In genomic region chr21:19245188-19245580, GRCh38 we compare ENCODE assay signal across 26 cellular contexts.
DNase-seq lines count a peak whose midpoint lies in the region; ATAC-seq, FAIRE-seq and TF ChIP-seq lines count a peak whose summit lies in the region.
"Had no signal": no experiment of that assay in that cellular context is flagged by ENCODE, and none has a peak within 500 bp of the region (broad histone marks: within the 10 kb centered on the region; RNA-seq: fewer than 3 reads in every experiment).

No MANE protein-coding gene starts in this region.

- no peaks in the 10 kb centered on the region for H3K27me3 ChIP-seq in aorta (ENCODE audit: control insufficient read depth in 1 of 2, insufficient read depth in 2 of 2, low read length in 1 of 2)
- H3K27me3 ChIP-seq: BE2C; BLaER1 treated with 17β-estradiol and CSF1 and Interleukin-3, amounts not matched to agents 10 nM and 100 nM had no signal

- no peak for TF ChIP-seq CTCF in kidney (IDR thresholded peaks at IDR 0.05; ENCODE audit: borderline replicate concordance, extremely low read depth, insufficient read depth)

- H3K36me3 ChIP-seq in kidney (ENCODE audit: control insufficient read depth in 1 of 2, insufficient read depth in 2 of 2, low read length in 2 of 2) (no peaks in the 10 kb centered on the region), aorta (ENCODE audit: control insufficient read depth in 1 of 2, insufficient read depth in 2 of 2, low read length in 1 of 2) (no peaks in the 10 kb centered on the region)
- H3K36me3 ChIP-seq: BE2C; BLaER1 treated with 17β-estradiol and CSF1 and Interleukin-3, amounts not matched to agents 10 nM and 100 nM; HAP-1 had no signal

- 97 to 98% methylated on average over 14 of the region's 14 CpGs for WGBS in aorta, 2 donors

- H3K27ac ChIP-seq in kidney (ENCODE audit: low read depth in 2 of 2, low read length in 2 of 2) (no peak overlapping the region), aorta (ENCODE audit: low read depth in 1 of 2, low read length in 2 of 2) (no peak overlapping the region)
- H3K27ac ChIP-seq: A549; BLaER1 treated with 17β-estradiol and CSF1 and Interleukin-3, amounts not matched to agents 10 nM and 100 nM had no signal

- peak; percentile 7 for DNase-seq in left cardiac atrium
- no peak for DNase-seq in Right ventricle myocardium superior
- peak; percentile 46 for DNase-seq in kidney
- DNase-seq in sciatic nerve (ENCODE audit: low spot score), result peak; percentile 43
- DNase-seq in aorta, result peak in 1 of 2 donors; percentile 27
- DNase-seq in medulla oblongata (ENCODE audit: extremely low spot score), result no peak
- DNase-seq in RCC 7860 (ENCODE audit: low spot score), result no peak
- no peak for DNase-seq in cerebellar nuclear complex (lab: John Stamatoyannopoulos, UW)
- DNase-seq: 8988T; ACHN; AML-193; BE2C; CD4-positive, alpha-beta T cell; CD8-positive, alpha-beta memory T cell; DMS 273 treated with DMSO at 0.1 percent for 48 hours; DMS53; DMS79 treated with DMSO at 0.1 percent for 48 hours; GF-D8; HFFc6 had no signal

- FAIRE-seq in kidney (lab: Jason Lieb, UNC) (no peak), RCC 7860 (lab: Jason Lieb, UNC) (no peak)
- FAIRE-seq: A549, D721Med, GM12891, GM18507 had no signal

- H3K9ac ChIP-seq in kidney (ENCODE audit: low read length in 2 of 2), result no peak overlapping the region
- H3K9ac ChIP-seq: BLaER1 treated with 17β-estradiol and CSF1 and Interleukin-3, amounts not matched to agents 10 nM and 100 nM had no signal

- no peak overlapping the region for H3K4me3 ChIP-seq in kidney (ENCODE audit: low read length in 2 of 2)
- no peak overlapping the region for H3K4me3 ChIP-seq in aorta (ENCODE audit: low read length in 2 of 2)
- H3K4me3 ChIP-seq: A549; BLaER1 treated with 17β-estradiol and CSF1 and Interleukin-3, amounts not matched to agents 10 nM and 100 nM; GM23338; HAP-1 had no signal

- H3K4me1 ChIP-seq in kidney (ENCODE audit: control insufficient read depth in 1 of 2, insufficient read depth in 1 of 2, low read depth in 1 of 2, low read length in 2 of 2) (no peaks in the 10 kb centered on the region), aorta (ENCODE audit: control insufficient read depth in 1 of 2, insufficient read depth in 2 of 2, low read length in 2 of 2) (no peaks in the 10 kb centered on the region)
- H3K4me1 ChIP-seq: A549; BE2C; BLaER1 treated with 17β-estradiol and CSF1 and Interleukin-3, amounts not matched to agents 10 nM and 100 nM; HAP-1 had no signal

- ATAC-seq in left cardiac atrium, result no peak
- ATAC-seq in Right ventricle myocardium superior (ENCODE audit: poor library complexity), result no peak
- ATAC-seq in sciatic nerve, result no peak
- ATAC-seq in aorta (ENCODE audit: low FRiP score), result peak; percentile 59
- ATAC-seq: A549, GM23338 had no signal

- intact Hi-C loops in left cardiac atrium (cut with DNase I), result no loop called here
- intact Hi-C loops in Right ventricle myocardium superior (cut with DNase I), result no loop called here
- intact Hi-C loops in kidney (cut with DNase I), result no loop called here
- intact Hi-C loops in sciatic nerve (cut with DNase I), result no loop called here
- intact Hi-C loops in aorta (cut with DNase I), result no loop called here

- no peaks in the 10 kb centered on the region for H3K9me3 ChIP-seq in kidney (ENCODE audit: control insufficient read depth in 1 of 2, low read length in 2 of 2)
- H3K9me3 ChIP-seq in aorta (ENCODE audit: control insufficient read depth, low read length), result no peaks in the 10 kb centered on the region
- H3K9me3 ChIP-seq: A549, BE2C, HAP-1 had no signal

Comparison
In these comparisons a context has a peak if more than half of its experiments do, and no peak if none do; other contexts are left out.
1. DNase-seq: peak in left cardiac atrium (single experiment), kidney (single experiment) and sciatic nerve (single experiment); none in Right ventricle myocardium superior (single experiment), medulla oblongata (single experiment), RCC 7860 (single experiment) and cerebellar nuclear complex (0 of 2).